9 cellular contexts compared by ENCODE assay signal in the genomic region with DNA sequence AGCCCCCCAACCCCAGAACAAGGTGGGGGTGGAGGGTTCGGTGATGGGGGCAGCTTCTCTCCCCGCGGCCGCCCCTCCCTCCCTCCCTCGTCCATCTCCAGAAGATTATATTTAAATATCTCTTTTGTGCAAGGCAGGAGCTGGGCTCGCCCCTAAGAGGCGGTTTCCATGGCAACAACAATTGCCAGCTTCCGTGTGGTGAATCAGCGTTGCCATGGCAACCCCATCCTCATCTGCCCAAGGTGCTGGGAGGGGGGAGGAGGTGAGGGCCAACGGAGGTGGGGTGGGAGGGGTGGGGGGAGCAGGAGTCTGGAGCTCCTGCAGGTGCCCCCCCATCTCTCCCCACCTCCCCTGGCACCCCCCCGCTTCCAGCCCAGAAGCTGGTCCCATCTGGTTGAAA. TPM values are rescaled to one million over a fixed set of nuclear protein-coding genes. Genes with fewer than 3 reads are reported as not detected.
DNase-seq lines count a peak whose midpoint lies in the region; ATAC-seq and TF ChIP-seq lines count a peak whose summit lies in the region.
"Had no signal": no experiment of that assay in that cellular context is flagged by ENCODE, and none has a peak within 500 bp of the region (broad histone marks: within the 10 kb centered on the region; RNA-seq: fewer than 3 reads in every experiment).

No MANE protein-coding gene starts in this region.

- peaks cover 0 to 15% (median 4%) of the 10 kb centered on the region in 11 donors for H3K9me3 ChIP-seq in heart right ventricle

- ATAC-seq in GM18867 (IDR thresholded peaks at IDR 0.05; ENCODE audit: unreplicated experiment) (no peak), heart right ventricle (no peak), HG02852 (IDR thresholded peaks at IDR 0.05; ENCODE audit: unreplicated experiment) (no peak)

- TF ChIP-seq CTCF in heart right ventricle (IDR thresholded peaks at IDR 0.05), result no peak

- 20 to 26% methylated on average over 10 to 11 of the region's 11 CpGs for WGBS in heart right ventricle, 2 donors

- peaks cover 13 to 83% (median 67%) of the 10 kb centered on the region in 7 donors for H3K27me3 ChIP-seq in heart right ventricle

- DNase-seq in NCI-H345 (lab: John Stamatoyannopoulos, UW) (peak; percentile 57), NCI-H345 treated with DMSO at 0.1 percent for 48 hours (lab: John Stamatoyannopoulos, UW; ENCODE audit: unreplicated experiment) (no peak), NCI-H748 (lab: John Stamatoyannopoulos, UW; ENCODE audit: unreplicated experiment) (peak; percentile 97), anterior cingulate cortex (lab: John Stamatoyannopoulos, UW) (peak in 51 of 58 donors; percentile 5 to 83 (median 44)), putamen (ENCODE audit: low spot score) (peak; percentile 85), heart right ventricle (no peak)

- H3K27ac ChIP-seq in heart right ventricle, result no peak overlapping the region

- no peak overlapping the region for H3K4me3 ChIP-seq in heart right ventricle

- intact Hi-C loops in heart right ventricle (cut with DNase I), result no loop called here

- H3K4me1 ChIP-seq in heart right ventricle, result peaks cover 0 to 7% (median 5%) of the 10 kb centered on the region in 9 donors

- H3K36me3 ChIP-seq in heart right ventricle, result no peaks in the 10 kb centered on the region

RNA-seq across cellular contexts. Expression of a gene that starts 46.4 kb away (rescaled TPM):
- not detected for total RNA-seq in heart right ventricle
- polyA plus RNA-seq in heart right ventricle, result not detected
- total RNA-seq: NCI-H460 had no signal

Comparison
In these comparisons a context has a peak if more than half of its experiments do, and no peak if none do; other contexts are left out.
1. DNase-seq: peak in NCI-H345 (single experiment), NCI-H748 (single experiment), anterior cingulate cortex (51 of 58) and putamen (single experiment); none in NCI-H345 treated with DMSO at 0.1 percent for 48 hours (single experiment) and heart right ventricle (0 of 2).